ENCODE assay signal across 25 cellular contexts in the genomic region with DNA sequence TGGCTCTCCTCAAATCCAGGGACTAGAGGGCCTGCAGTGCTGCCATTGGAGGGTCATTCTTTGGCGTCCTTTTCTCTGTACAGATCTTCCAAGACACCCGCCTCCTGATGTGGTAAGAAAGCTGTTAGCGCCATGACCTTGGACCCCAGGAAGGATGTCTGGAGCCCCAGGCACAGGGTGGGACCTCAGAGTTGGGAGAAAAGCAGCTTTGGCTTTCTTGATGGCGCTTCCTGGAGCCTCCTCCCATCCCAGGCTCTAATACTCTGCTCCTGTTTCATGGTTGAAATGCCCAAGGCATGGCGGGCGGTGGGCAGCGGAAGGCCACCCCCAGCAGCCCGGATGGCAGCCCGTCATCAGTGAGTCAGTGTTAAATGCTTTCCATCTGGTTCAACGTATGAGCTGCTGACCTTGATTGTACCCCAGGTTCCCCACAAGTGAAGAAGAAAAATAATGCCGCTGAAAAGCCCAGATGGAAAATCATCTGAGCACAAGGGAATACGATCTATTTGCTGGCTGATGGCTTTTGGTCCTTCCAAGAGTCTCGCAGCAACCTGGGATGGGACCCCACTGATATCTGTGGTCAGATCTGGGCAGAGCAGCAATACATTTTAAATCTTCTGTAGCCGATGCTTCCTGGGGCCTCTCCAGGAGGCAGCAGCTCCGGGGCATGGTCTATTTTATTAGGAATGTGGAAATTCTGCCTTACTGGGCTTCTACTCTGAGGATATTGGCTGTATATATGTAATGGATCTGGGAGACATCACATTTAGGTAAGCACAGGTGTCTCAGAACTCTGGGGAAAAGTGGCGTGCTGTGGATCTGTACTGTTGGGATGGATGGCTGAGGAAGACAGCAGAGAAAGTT.
"Had no signal": no experiment of that assay in that cellular context is flagged by ENCODE, and none has a peak within 500 bp of the region (broad histone marks: within the 10 kb centered on the region; RNA-seq: fewer than 3 reads in every experiment).

No MANE protein-coding gene starts in this region.

- H3K4me2 ChIP-seq: smooth muscle cell had no signal

- H3K9me3 Mint-ChIP-seq: activated CD4-positive, alpha-beta memory T cell treated with anti-CD3 and anti-CD28 coated beads, Interleukin-2, amount 10 ng/mL, durations not matched to agents 7 days and 5 days; natural killer cell had no signal

- H3K4me3 ChIP-seq: esophagus muscularis mucosa, heart right ventricle, smooth muscle cell, transverse colon had no signal

- H3K27me3 ChIP-seq: esophagus muscularis mucosa, foreskin keratinocyte, heart right ventricle, transverse colon had no signal

- DNase-seq: activated CD4-positive, alpha-beta memory T cell treated with anti-CD3 and anti-CD28 coated beads, Interleukin-2, amount 10 ng/mL, durations not matched to agents 7 days and 5 days; activated CD4-positive, alpha-beta T cell treated with anti-CD3 and anti-CD28 coated beads for 1 hour; activated CD4-positive, alpha-beta T cell treated with anti-CD3 and anti-CD28 coated beads, Interleukin-2, amount 10 ng/mL, durations not matched to agents 7 days and 5 days; activated CD8-positive, alpha-beta memory T cell treated with anti-CD3 and anti-CD28 coated beads, Interleukin-2, amount 50 U/mL, for 48 hours; activated gamma-delta T cell treated with Interleukin-2 at 50 U/mL for 16 hours; activated naive CD4-positive, alpha-beta T cell treated with anti-CD3 and anti-CD28 coated beads, Interleukin-2, amount 50 U/mL, for 16 hours; activated T-cell treated with anti-CD3 and anti-CD28 coated beads, Interleukin-2, amount 50 U/mL, for 24 hours; amygdala; central memory CD4-positive, alpha-beta T cell; endodermal cell; foreskin keratinocyte; heart right ventricle; mammary epithelial cell; midbrain; natural killer cell; posterior cingulate gyrus; stimulated activated CD4-positive, alpha-beta T cell treated with anti-CD3 and anti-CD28 coated beads, Interleukin-1b, Interleukin-23, amount 100 ng/mL, for 48 hours; stimulated activated CD4-positive, alpha-beta T cell treated with anti-CD3 and anti-CD28 coated beads, Interleukin-4, amount 100 ng/mL, for 4 hours; stimulated activated CD8-positive, alpha-beta memory T cell treated with anti-CD3 and anti-CD28 coated beads, Interleukin-4, amount 100 ng/mL, for 48 hours; stimulated activated naive CD8-positive, alpha-beta T cell treated with anti-CD3 and anti-CD28 coated beads, Interleukin-15, amount 100 ng/mL, for 72 hours; T-helper 2 cell; transverse colon had no signal

- H3K4me3 Mint-ChIP-seq: activated CD4-positive, alpha-beta memory T cell treated with anti-CD3 and anti-CD28 coated beads, Interleukin-2, amount 10 ng/mL, durations not matched to agents 7 days and 5 days; activated CD4-positive, alpha-beta T cell treated with anti-CD3 and anti-CD28 coated beads, Interleukin-2, amount 10 ng/mL, durations not matched to agents 7 days and 5 days; activated T-cell treated with anti-CD3 and anti-CD28 coated beads, Interleukin-2, amount 50 U/mL, for 24 hours; endodermal cell; natural killer cell; stimulated activated memory B cell treated with anti-CD40 and anti-IgM and Interleukin-4, amounts not matched to agents 10 μg/mL and 1 μg/mL and 100 μg/mL, for 72 hours; stimulated activated naive CD8-positive, alpha-beta T cell treated with anti-CD3 and anti-CD28 coated beads, Interleukin-15, amount 100 ng/mL, for 72 hours had no signal

- H3K27ac ChIP-seq: esophagus muscularis mucosa, foreskin keratinocyte, heart right ventricle, transverse colon had no signal

- ATAC-seq: foreskin keratinocyte; natural killer cell; stimulated activated naive CD8-positive, alpha-beta T cell treated with anti-CD3 and anti-CD28 coated beads, Interleukin-15, amount 100 ng/mL, for 72 hours had no signal

- H3K4me1 Mint-ChIP-seq: activated CD4-positive, alpha-beta memory T cell treated with anti-CD3 and anti-CD28 coated beads, Interleukin-2, amount 10 ng/mL, durations not matched to agents 7 days and 5 days; activated CD4-positive, alpha-beta T cell treated with anti-CD3 and anti-CD28 coated beads, Interleukin-2, amount 10 ng/mL, durations not matched to agents 7 days and 5 days; stimulated activated naive CD8-positive, alpha-beta T cell treated with anti-CD3 and anti-CD28 coated beads, Interleukin-15, amount 100 ng/mL, for 72 hours had no signal

- H3K27me3 Mint-ChIP-seq: activated CD4-positive, alpha-beta memory T cell treated with anti-CD3 and anti-CD28 coated beads, Interleukin-2, amount 10 ng/mL, durations not matched to agents 7 days and 5 days; activated CD4-positive, alpha-beta T cell treated with anti-CD3 and anti-CD28 coated beads, Interleukin-2, amount 10 ng/mL, durations not matched to agents 7 days and 5 days; activated T-cell treated with anti-CD3 and anti-CD28 coated beads, Interleukin-2, amount 50 U/mL, for 24 hours; stimulated activated memory B cell treated with anti-CD40 and anti-IgM and Interleukin-4, amounts not matched to agents 10 μg/mL and 1 μg/mL and 100 μg/mL, for 72 hours; stimulated activated naive CD8-positive, alpha-beta T cell treated with anti-CD3 and anti-CD28 coated beads, Interleukin-15, amount 100 ng/mL, for 72 hours had no signal

- H3K27ac Mint-ChIP-seq: activated CD4-positive, alpha-beta memory T cell treated with anti-CD3 and anti-CD28 coated beads, Interleukin-2, amount 10 ng/mL, durations not matched to agents 7 days and 5 days; activated CD4-positive, alpha-beta T cell treated with anti-CD3 and anti-CD28 coated beads, Interleukin-2, amount 10 ng/mL, durations not matched to agents 7 days and 5 days; activated T-cell treated with anti-CD3 and anti-CD28 coated beads, Interleukin-2, amount 50 U/mL, for 24 hours; endodermal cell; natural killer cell; stimulated activated memory B cell treated with anti-CD40 and anti-IgM and Interleukin-4, amounts not matched to agents 10 μg/mL and 1 μg/mL and 100 μg/mL, for 72 hours had no signal

- H3K4me1 ChIP-seq: foreskin keratinocyte, transverse colon had no signal

- H3K9me3 ChIP-seq: esophagus muscularis mucosa, transverse colon had no signal

- H3K36me3 ChIP-seq: transverse colon had no signal
